Comparison of ENCODE assay signal across 9 cellular contexts in genomic region chr11:7672276-7672959, GRCh38. TPM values are rescaled to one million over a fixed set of nuclear protein-coding genes. Genes with fewer than 3 reads are reported as not detected.
DNase-seq lines count a peak whose midpoint lies in the region; ATAC-seq and TF ChIP-seq lines count a peak whose summit lies in the region.
"Had no signal": no experiment of that assay in that cellular context is flagged by ENCODE, and none has a peak within 500 bp of the region (broad histone marks: within the 10 kb centered on the region; RNA-seq: fewer than 3 reads in every experiment).

No MANE protein-coding gene starts in this region.

- no peak overlapping the region for H2AFZ ChIP-seq in smooth muscle cell (ENCODE audit: low read depth)

- no peaks in the 10 kb centered on the region for H3K36me3 ChIP-seq in smooth muscle cell (ENCODE audit: low read depth)

- no peak overlapping the region for H3K9ac ChIP-seq in smooth muscle cell (ENCODE audit: low read depth)

- H3K4me3 ChIP-seq in smooth muscle cell: no peak overlapping the region

- ATAC-seq in GM18867 (IDR thresholded peaks at IDR 0.05; ENCODE audit: unreplicated experiment) (peak; percentile 21), HG02870 (IDR thresholded peaks at IDR 0.05; ENCODE audit: unreplicated experiment) (peak; percentile 15), GM21737 (IDR thresholded peaks at IDR 0.05; ENCODE audit: unreplicated experiment) (no peak)

- peak overlapping the region; percentile 96 for H3K4me2 ChIP-seq in smooth muscle cell

- H4K20me1 ChIP-seq in smooth muscle cell (ENCODE audit: low read depth): no peaks in the 10 kb centered on the region

- DNase-seq in epithelial cell of prostate (ENCODE audit: low read depth, low spot score) (no peak), smooth muscle cell (lab: John Stamatoyannopoulos, UW; ENCODE audit: unreplicated experiment) (no peak), DMS 273 treated with DMSO at 0.1 percent for 48 hours (lab: John Stamatoyannopoulos, UW) (no peak), DMS153 (lab: John Stamatoyannopoulos, UW) (no peak), Ammon's horn (ENCODE audit: low spot score) (no peak)
- DNase-seq: activated effector memory CD4-positive, alpha-beta T cell treated with anti-CD3 and anti-CD28 coated beads, Interleukin-2, amount 50 U/mL, for 16 hours had no signal

- no peaks in the 10 kb centered on the region for H3K9me3 ChIP-seq in smooth muscle cell (replicated peaks; ENCODE audit: low read depth)

- peaks cover 44% of the 10 kb centered on the region for H3F3A ChIP-seq in smooth muscle cell (ENCODE audit: low read depth)

- WGBS in smooth muscle cell (ENCODE audit: low lambda C conversion rate): 95% methylated on average over 16 of the region's 16 CpGs

- peak overlapping the region; percentile 84 for H3K27ac ChIP-seq in epithelial cell of prostate
- peak overlapping the region; percentile 58 for H3K27ac ChIP-seq in smooth muscle cell (ENCODE audit: low read depth)

- no peak for TF ChIP-seq CTCF in smooth muscle cell (IDR thresholded peaks at IDR 0.05; ENCODE audit: borderline replicate concordance, insufficient read depth, poor library complexity, severe bottlenecking)

- no peaks in the 10 kb centered on the region for H3K79me2 ChIP-seq in smooth muscle cell (ENCODE audit: low read depth)

- peaks cover 13% of the 10 kb centered on the region for H3K4me1 ChIP-seq in smooth muscle cell (ENCODE audit: low read depth)

- H3K27me3 ChIP-seq in smooth muscle cell (ENCODE audit: low read depth): no peaks in the 10 kb centered on the region

RNA-seq across cellular contexts. Expression of gene CYB5R2, which starts 0.9 kb away (rescaled TPM):
- 32.4 and 45.2 TPM in 2 replicates for total RNA-seq in smooth muscle cell
- polyA plus RNA-seq in smooth muscle cell: 45.1 and 48.1 TPM in 2 replicates

RNA-seq across cellular contexts. Expression of gene OVCH2, which starts 33.9 kb away (rescaled TPM):
- total RNA-seq in smooth muscle cell: 0.13 and 1.7 TPM in 2 replicates
- 0.26 and 1.6 TPM in 2 replicates for polyA plus RNA-seq in smooth muscle cell
